1 cellular context compared by ENCODE assay signal in the genomic region with DNA sequence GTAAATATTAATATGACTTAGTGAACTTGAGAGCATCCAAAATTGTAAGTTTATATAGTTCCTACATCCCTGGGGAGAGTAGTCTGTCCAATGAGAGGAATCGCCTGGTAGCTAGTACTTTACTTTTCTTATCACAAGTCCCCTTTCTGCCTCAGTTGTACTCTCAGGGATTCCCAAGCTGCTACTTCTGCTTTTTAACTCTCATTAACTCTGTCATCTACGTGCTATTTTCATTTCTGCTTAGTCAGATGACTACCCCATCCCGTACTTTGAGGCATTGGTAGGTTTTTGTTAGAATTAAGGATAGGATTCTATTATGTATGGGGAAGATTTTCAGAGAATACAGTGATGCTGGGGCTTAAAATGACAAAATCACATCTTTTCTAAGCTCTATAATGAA.
TF ChIP-seq lines count a peak whose summit lies in the region.

No MANE protein-coding gene starts in this region.

TF ChIP-seq in K562, 482 proteins besides CTCF, POLR2A, EP300 and RAD21 (continued from another document):
- TF ChIP-seq, protein P1, sequence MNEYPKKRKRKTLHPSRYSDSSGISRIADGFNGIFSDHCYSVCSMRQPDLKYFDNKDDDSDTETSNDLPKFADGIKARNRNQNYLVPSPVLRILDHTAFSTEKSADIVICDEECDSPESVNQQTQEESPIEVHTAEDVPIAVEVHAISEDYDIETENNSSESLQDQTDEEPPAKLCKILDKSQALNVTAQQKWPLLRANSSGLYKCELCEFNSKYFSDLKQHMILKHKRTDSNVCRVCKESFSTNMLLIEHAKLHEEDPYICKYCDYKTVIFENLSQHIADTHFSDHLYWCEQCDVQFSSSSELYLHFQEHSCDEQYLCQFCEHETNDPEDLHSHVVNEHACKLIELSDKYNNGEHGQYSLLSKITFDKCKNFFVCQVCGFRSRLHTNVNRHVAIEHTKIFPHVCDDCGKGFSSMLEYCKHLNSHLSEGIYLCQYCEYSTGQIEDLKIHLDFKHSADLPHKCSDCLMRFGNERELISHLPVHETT (CRISPR knock-in tag; conservative IDR thresholded peaks at IDR 0.05 in 1 of 2, IDR thresholded peaks at IDR 0.05 in 1 of 2) = no peak
- TF ChIP-seq ARNT (IDR thresholded peaks at IDR 0.05) (no peak), ZNF668 (CRISPR knock-in tag; IDR thresholded peaks at IDR 0.05) (no peak), ZSCAN32 (CRISPR knock-in tag; IDR thresholded peaks at IDR 0.05) (no peak), CBFB (CRISPR knock-in tag; IDR thresholded peaks at IDR 0.05) (no peak), RUNX1 (IDR thresholded peaks at IDR 0.05; ENCODE audit: low read depth) (no peak)
